In the genomic region with DNA sequence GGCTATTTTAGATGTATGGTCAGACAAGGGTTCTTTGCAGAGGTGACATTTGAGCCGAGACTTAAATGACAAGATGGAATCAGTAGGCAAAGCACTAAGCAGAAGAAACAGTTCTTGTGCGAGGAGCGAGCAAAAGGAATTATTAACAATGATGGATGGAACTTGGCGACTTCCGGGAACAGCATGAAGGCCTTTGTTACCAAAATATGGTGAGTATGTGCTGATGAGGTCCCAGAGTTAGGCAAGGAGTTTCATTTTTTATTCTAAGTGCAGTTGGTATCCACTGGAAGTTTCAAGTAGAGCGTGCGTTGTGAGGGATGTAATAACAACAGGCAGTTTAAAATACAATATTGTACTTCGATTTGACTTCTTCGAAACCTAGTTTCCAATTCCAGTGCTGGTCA, we compare ENCODE assay signal across 8 cellular contexts. TPM values are rescaled to one million over a fixed set of nuclear protein-coding genes. Genes with fewer than 3 reads are reported as not detected.
DNase-seq lines count a peak whose midpoint lies in the region; ATAC-seq and TF ChIP-seq lines count a peak whose summit lies in the region.

No MANE protein-coding gene starts in this region.

- no peaks in the 10 kb centered on the region for H3K9me2 ChIP-seq in DOHH2 (replicated peaks; ENCODE audit: control insufficient read depth, low read length)

- H3K27me3 ChIP-seq in DOHH2 (ENCODE audit: control insufficient read depth, low read length) (no peaks in the 10 kb centered on the region; the same call in 1 of the 2 replicates), HUES48 (ENCODE audit: control insufficient read depth, insufficient read depth, low read length) (peaks cover 17% of the 10 kb centered on the region), iPS-20b (ENCODE audit: insufficient read depth, low read length) (peaks cover 35% of the 10 kb centered on the region), stomach (no peaks in the 10 kb centered on the region)

- peak overlapping the region; percentile 99 for H3K4me2 ChIP-seq in DOHH2 (ENCODE audit: low read length)

- 0 to 1% (median 1%) methylated on average over 9 of the region's 9 CpGs for WGBS in stomach, 5 donors

- H4K20me1 ChIP-seq in DOHH2 (ENCODE audit: control insufficient read depth, insufficient read depth, low read depth, low read length) = 0 out of 2 replicates have a peak, but pooled peaks cover 4% of the 10 kb centered on the region

- ATAC-seq in activated naive CD4-positive, alpha-beta T cell treated with anti-CD3 and anti-CD28 coated beads, Interleukin-2, amount 50 U/mL, for 72 hours = no peak

- intact Hi-C loops in stomach (cut with DNase I; ENCODE audit: low total_unique reads) = no loop called here

- H3K27ac Mint-ChIP-seq in activated naive CD4-positive, alpha-beta T cell treated with anti-CD3 and anti-CD28 coated beads, Interleukin-2, amount 50 U/mL, for 72 hours = peak overlapping the region; percentile 86 to 95

- H3K27ac ChIP-seq in DOHH2 (ENCODE audit: low read depth, low read length) = peak overlapping the region; percentile 97
- peak overlapping the region; percentile 82 for H3K27ac ChIP-seq in HUES48 (ENCODE audit: low read depth, low read length)
- H3K27ac ChIP-seq in iPS-20b (ENCODE audit: low read length) = no peak overlapping the region
- peak overlapping the region; percentile 95 to 99 (median 97) for H3K27ac ChIP-seq in stomach

- TF ChIP-seq POLR2A in stomach (IDR thresholded peaks at IDR 0.05) = peak in 1 of 4 donors; percentile 18

- H3F3A ChIP-seq in DOHH2 (ENCODE audit: control insufficient read depth, insufficient read depth) = peaks cover 14% of the 10 kb centered on the region

- no peak for DNase-seq in activated naive CD4-positive, alpha-beta T cell treated with anti-CD3 and anti-CD28 coated beads, Interleukin-2, amount 50 U/mL, for 72 hours (ENCODE audit: low spot score in 2 of 2)
- DNase-seq in stomach = no peak
- no peak for DNase-seq in CD1c-positive myeloid dendritic cell (ENCODE audit: extremely low spot score)
- DNase-seq in amniotic stem cell (lab: John Stamatoyannopoulos, UW) = no peak
- no peak for DNase-seq in GM20000 (ENCODE audit: low spot score)

- H3K4me1 ChIP-seq in DOHH2 (ENCODE audit: control insufficient read depth, low read length) (peaks cover 68% of the 10 kb centered on the region), HUES48 (ENCODE audit: control insufficient read depth, insufficient read depth, low read length) (peaks cover 15% of the 10 kb centered on the region), iPS-20b (ENCODE audit: insufficient read depth, low read length) (peaks cover 11% of the 10 kb centered on the region), stomach (peaks cover 18 to 54% (median 39%) of the 10 kb centered on the region in 4 donors)

- no peaks in the 10 kb centered on the region for H3K9me3 ChIP-seq in DOHH2 (ENCODE audit: control insufficient read depth, insufficient read depth, low read length)
- no peaks in the 10 kb centered on the region for H3K9me3 ChIP-seq in HUES48 (ENCODE audit: control insufficient read depth, insufficient read depth, low read length)
- no peaks in the 10 kb centered on the region for H3K9me3 ChIP-seq in iPS-20b (ENCODE audit: insufficient read depth, low read depth, low read length)
- H3K9me3 ChIP-seq in stomach = no peaks in the 10 kb centered on the region

- H3K36me3 ChIP-seq in DOHH2 (ENCODE audit: control insufficient read depth, low read length) (peaks cover 38% of the 10 kb centered on the region), HUES48 (ENCODE audit: control insufficient read depth, insufficient read depth, low read length) (no peaks in the 10 kb centered on the region), iPS-20b (ENCODE audit: insufficient read depth, low read depth, low read length) (no peaks in the 10 kb centered on the region), stomach (no peaks in the 10 kb centered on the region)

- TF ChIP-seq EP300 in stomach (IDR thresholded peaks at IDR 0.05) = no peak

- peaks cover 67% of the 10 kb centered on the region for H3K79me2 ChIP-seq in DOHH2 (ENCODE audit: control insufficient read depth, low read length)

- peak overlapping the region; percentile 82 for H3K9ac ChIP-seq in HUES48 (ENCODE audit: low read depth, low read length)
- peak overlapping the region; percentile 54; the same call in 1 of the 2 replicates for H3K9ac ChIP-seq in iPS-20b (ENCODE audit: low read depth, low read length)

- peaks cover 12 to 24% of the 10 kb centered on the region in 2 donors for H3K36me3 Mint-ChIP-seq in activated naive CD4-positive, alpha-beta T cell treated with anti-CD3 and anti-CD28 coated beads, Interleukin-2, amount 50 U/mL, for 72 hours

- H3K4me3 ChIP-seq in DOHH2 (ENCODE audit: low read length) (peak overlapping the region; percentile 97), HUES48 (ENCODE audit: low read depth, low read length) (peak overlapping the region; percentile 88), iPS-20b (ENCODE audit: low read length) (peak overlapping the region; percentile 98), stomach (peak overlapping the region; percentile 90 to 95 (median 92))

- peaks cover 0 to 3% of the 10 kb centered on the region in 2 donors for H3K9me3 Mint-ChIP-seq in activated naive CD4-positive, alpha-beta T cell treated with anti-CD3 and anti-CD28 coated beads, Interleukin-2, amount 50 U/mL, for 72 hours

- no peak for TF ChIP-seq CTCF in DOHH2 (IDR thresholded peaks at IDR 0.05; ENCODE audit: low read depth, low read length, poor library complexity, severe bottlenecking)
- TF ChIP-seq CTCF in stomach (IDR thresholded peaks at IDR 0.05) = no peak
- TF ChIP-seq CTCF in GM20000 (IDR thresholded peaks at IDR 0.05; ENCODE audit: extremely low read depth, missing control alignments) = no peak

RNA-seq across cellular contexts. Expression of a gene that starts 1.6 kb away (rescaled TPM):
- total RNA-seq in activated naive CD4-positive, alpha-beta T cell treated with anti-CD3 and anti-CD28 coated beads, Interleukin-2, amount 50 U/mL, for 72 hours = 10 to 100 TPM; 60.4 to 64.7 TPM
- 100 to 1,000 TPM in 1 of 5 donors, 10 to 100 TPM in 3, 1 to 10 TPM in 1; 8.1 to 160 (median 71.9) TPM for total RNA-seq in stomach
- 1 to 10 TPM; 2.0 to 5.1 (median 2.4) TPM for polyA plus RNA-seq in stomach

RNA-seq across cellular contexts. Expression of a gene that starts 58.0 kb away (rescaled TPM):
- 10 to 100 TPM; 34.4 to 87.8 TPM for total RNA-seq in activated naive CD4-positive, alpha-beta T cell treated with anti-CD3 and anti-CD28 coated beads, Interleukin-2, amount 50 U/mL, for 72 hours
- 10 to 100 TPM in 4 of 5 donors, 1 to 10 TPM in 1; 5.5 to 26.8 (median 16.7) TPM for total RNA-seq in stomach
- polyA plus RNA-seq in stomach = 10 to 100 TPM in 1 of 3 donors, 1 to 10 TPM in 1, under 1 TPM in 1; 0.68 to 13.2 (median 1.2) TPM
